ENCODE assay signal across 5 cellular contexts in the genomic region with DNA sequence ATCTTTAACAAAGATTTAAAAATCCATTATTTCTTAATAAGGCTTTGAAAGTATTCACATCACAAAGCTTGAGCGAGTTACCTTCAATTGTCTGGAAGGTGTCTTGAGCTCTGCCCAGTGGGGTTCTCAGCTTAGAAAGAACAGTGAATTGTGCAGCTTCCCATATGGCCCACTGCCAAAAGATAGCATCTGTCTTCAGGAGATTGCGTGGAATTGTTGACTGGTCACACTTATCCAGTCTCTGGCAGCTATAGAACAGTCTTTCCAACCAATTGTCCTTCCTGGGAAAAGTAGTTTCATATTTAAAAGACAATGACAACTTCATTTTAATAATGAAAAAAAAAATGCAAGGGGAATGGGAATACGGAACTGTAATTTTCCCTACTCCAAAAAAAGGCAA. TPM values are rescaled to one million over a fixed set of nuclear protein-coding genes. Genes with fewer than 3 reads are reported as not detected.
"Had no signal": no experiment of that assay in that cellular context is flagged by ENCODE, and none has a peak within 500 bp of the region (broad histone marks: within the 10 kb centered on the region; RNA-seq: fewer than 3 reads in every experiment).

No MANE protein-coding gene starts in this region.

RNA-seq across cellular contexts. Expression of gene CLEC18C, which starts 58.2 kb away (rescaled TPM):
- total RNA-seq: left ventricle myocardium inferior, mesenteric fat pad, urinary bladder had no signal
- polyA plus RNA-seq: naive thymus-derived CD4-positive, alpha-beta T cell; right cardiac atrium had no signal
